In the genomic region with DNA sequence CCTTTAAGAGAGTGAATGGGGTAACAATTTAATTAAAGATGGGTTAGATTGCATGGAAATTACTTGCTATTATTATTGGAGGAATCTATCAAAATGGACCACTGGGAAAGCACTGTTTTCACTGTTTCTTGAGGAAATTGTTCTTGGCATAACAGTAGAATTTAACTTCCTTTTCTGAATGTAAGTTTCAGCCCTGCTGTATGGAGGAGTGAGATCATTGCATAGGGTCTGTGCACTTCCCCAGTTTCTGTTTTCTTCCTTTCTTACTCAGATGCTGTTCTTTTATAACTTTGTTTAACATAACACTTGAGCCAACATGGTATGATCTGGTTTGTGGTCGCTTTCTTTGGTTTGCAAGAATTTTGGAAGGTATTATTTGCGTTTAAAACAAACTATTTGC, we compare ENCODE assay signal across 1 cellular context.
TF ChIP-seq lines count a peak whose summit lies in the region.

No MANE protein-coding gene starts in this region.

TF ChIP-seq in IMR-90, 13 proteins besides CTCF, POLR2A, EP300 and RAD21 (continued from another document):
- TF ChIP-seq, protein P1, sequence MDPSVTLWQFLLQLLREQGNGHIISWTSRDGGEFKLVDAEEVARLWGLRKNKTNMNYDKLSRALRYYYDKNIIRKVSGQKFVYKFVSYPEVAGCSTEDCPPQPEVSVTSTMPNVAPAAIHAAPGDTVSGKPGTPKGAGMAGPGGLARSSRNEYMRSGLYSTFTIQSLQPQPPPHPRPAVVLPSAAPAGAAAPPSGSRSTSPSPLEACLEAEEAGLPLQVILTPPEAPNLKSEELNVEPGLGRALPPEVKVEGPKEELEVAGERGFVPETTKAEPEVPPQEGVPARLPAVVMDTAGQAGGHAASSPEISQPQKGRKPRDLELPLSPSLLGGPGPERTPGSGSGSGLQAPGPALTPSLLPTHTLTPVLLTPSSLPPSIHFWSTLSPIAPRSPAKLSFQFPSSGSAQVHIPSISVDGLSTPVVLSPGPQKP (IDR thresholded peaks at IDR 0.05; ENCODE audit: borderline replicate concordance, low read depth, low read length), result no peak
- no peak for TF ChIP-seq CHD1 (IDR thresholded peaks at IDR 0.05; ENCODE audit: low read depth, low read length)
- no peak for TF ChIP-seq NFE2L2 (IDR thresholded peaks at IDR 0.05; ENCODE audit: low read depth, low read length)
- no peak for TF ChIP-seq MXI1 (IDR thresholded peaks at IDR 0.05; ENCODE audit: borderline replicate concordance, low read depth, low read length)
- no peak for TF ChIP-seq RCOR1 (IDR thresholded peaks at IDR 0.05; ENCODE audit: insufficient replicate concordance, low read length)
- no peak for TF ChIP-seq SMC3 (IDR thresholded peaks at IDR 0.05; ENCODE audit: low read depth, low read length)
- no peak for TF ChIP-seq MAZ (IDR thresholded peaks at IDR 0.05; ENCODE audit: borderline replicate concordance, low read depth, low read length)
- TF ChIP-seq, protein P2, sequence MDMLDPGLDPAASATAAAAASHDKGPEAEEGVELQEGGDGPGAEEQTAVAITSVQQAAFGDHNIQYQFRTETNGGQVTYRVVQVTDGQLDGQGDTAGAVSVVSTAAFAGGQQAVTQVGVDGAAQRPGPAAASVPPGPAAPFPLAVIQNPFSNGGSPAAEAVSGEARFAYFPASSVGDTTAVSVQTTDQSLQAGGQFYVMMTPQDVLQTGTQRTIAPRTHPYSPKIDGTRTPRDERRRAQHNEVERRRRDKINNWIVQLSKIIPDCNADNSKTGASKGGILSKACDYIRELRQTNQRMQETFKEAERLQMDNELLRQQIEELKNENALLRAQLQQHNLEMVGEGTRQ (IDR thresholded peaks at IDR 0.05; ENCODE audit: low read depth, low read length), result no peak
- no peak for TF ChIP-seq FOS (IDR thresholded peaks at IDR 0.05; ENCODE audit: low read depth, low read length)
